ENCODE assay signal across 8 cellular contexts in the genomic region with DNA sequence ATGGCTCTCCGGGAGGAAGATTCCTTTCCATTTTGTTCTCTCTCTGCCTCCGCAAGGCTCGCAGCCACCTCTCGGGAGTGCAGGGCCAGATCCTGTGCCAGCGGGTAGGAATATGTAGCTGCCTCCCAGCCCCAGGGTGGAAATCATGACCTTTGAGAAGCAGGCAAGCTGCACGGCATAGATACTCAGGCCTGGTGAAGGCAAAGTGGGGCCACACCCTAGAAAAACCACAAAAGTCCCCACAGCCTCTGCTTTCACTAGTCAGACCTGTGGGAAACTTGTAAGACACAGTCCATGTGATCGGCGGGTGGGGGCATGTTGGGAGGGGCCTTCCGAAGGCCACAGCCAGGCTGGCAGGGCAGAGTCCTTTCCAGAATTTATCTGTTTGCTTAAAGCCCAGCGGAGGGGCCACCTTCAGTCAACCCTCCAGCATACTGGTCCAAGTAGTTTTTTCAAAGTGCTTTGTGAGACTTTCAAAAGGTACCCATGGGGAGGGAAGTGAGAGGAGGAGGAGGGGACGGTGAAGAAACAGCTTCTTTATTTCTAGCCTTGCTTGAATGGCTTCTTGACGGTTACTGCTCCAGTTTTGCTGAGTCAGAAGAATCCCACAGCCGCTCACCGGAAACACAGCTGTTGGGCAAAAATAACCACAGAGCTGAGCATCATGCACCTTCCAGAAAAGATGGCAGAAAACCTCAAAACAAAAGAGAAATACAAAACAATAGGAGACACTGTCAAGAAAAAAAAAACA. TPM values are rescaled to one million over a fixed set of nuclear protein-coding genes. Genes with fewer than 3 reads are reported as not detected.
DNase-seq lines count a peak whose midpoint lies in the region; ATAC-seq and TF ChIP-seq lines count a peak whose summit lies in the region.

A gene (plus strand): TSS at position 52 of the 751 bp plus-strand sequence. CDS start 16,562 bp downstream, outside the sequence.

- WGBS in lung, 2 donors: 13 to 33% methylated on average over 14 of the region's 14 CpGs

- no peak for TF ChIP-seq CTCF in lung (IDR thresholded peaks at IDR 0.05; ENCODE audit: control extremely low read depth, extremely low read depth)

- H3K9me3 ChIP-seq in lung (ENCODE audit: control insufficient read depth in 2 of 2, insufficient read depth in 1 of 2, low read length in 1 of 2): peaks cover 0 to 7% of the 10 kb centered on the region in 2 donors

- H3K27ac ChIP-seq in cingulate gyrus (ENCODE audit: low read depth, low read length) (peak within 1 kb of the TSS; percentile 35), lung (ENCODE audit: low read depth in 1 of 2, low read length in 1 of 2) (peak within 1 kb of the TSS in 1 of 2 donors; percentile 82)

- peak; percentile 71 for ATAC-seq in GM21526 (IDR thresholded peaks at IDR 0.05; ENCODE audit: low FRiP score, unreplicated experiment)
- ATAC-seq in lung (ENCODE audit: insufficient read depth, low FRiP score): peak; percentile 79

- H3K27me3 Mint-ChIP-seq in IgD-negative memory B cell: no peaks in the 10 kb centered on the region

- peaks cover 0 to 4% of the 10 kb centered on the region in 2 donors for H3K4me1 ChIP-seq in lung (ENCODE audit: control insufficient read depth in 2 of 2, insufficient read depth in 2 of 2, low read length in 2 of 2)

- DNase-seq in Caki2 (ENCODE audit: low read depth): peak; percentile 97
- peak; percentile 53 for DNase-seq in activated CD4-positive, alpha-beta T cell treated with anti-CD3 and anti-CD28 coated beads for 1 hour
- DNase-seq in lung (ENCODE audit: low spot score): peak; percentile 65
- peak; percentile 52 for DNase-seq in stimulated activated CD8-positive, alpha-beta memory T cell treated with anti-CD3 and anti-CD28 coated beads, Interleukin-12 subunit alpha, Interleukin-12 subunit beta, amount 100 ng/mL, for 1 hour (ENCODE audit: low read depth)
- DNase-seq in NCI-H526 treated with DMSO at 0.1 percent for 48 hours (lab: John Stamatoyannopoulos, UW): no peak

- H3K4me1 Mint-ChIP-seq in IgD-negative memory B cell: peaks cover 18 to 35% (median 34%) of the 10 kb centered on the region in 3 donors

- in situ Hi-C loops in Caki2 (cut with HindIII; ENCODE audit: low pct_unique_long_range_greater_than_20kb, low sequenced_read_pairs): no loop called here

- H3K36me3 Mint-ChIP-seq in IgD-negative memory B cell: peaks cover 4% of the 10 kb centered on the region

- no peaks in the 10 kb centered on the region for H3K27me3 ChIP-seq in lung (ENCODE audit: control insufficient read depth, insufficient read depth)

- peak within 1 kb of the TSS; percentile 83 to 92 (median 87) for H3K4me3 Mint-ChIP-seq in IgD-negative memory B cell

- no peaks in the 10 kb centered on the region for H3K36me3 ChIP-seq in lung (ENCODE audit: control insufficient read depth in 2 of 2, insufficient read depth in 2 of 2, low read length in 2 of 2)

- H3K4me3 ChIP-seq in lung: no peak within 1 kb of the TSS

- peak within 1 kb of the TSS; percentile 99 for H3K27ac Mint-ChIP-seq in IgD-negative memory B cell

- peaks cover 2 to 10% (median 6%) of the 10 kb centered on the region in 3 donors for H3K9me3 Mint-ChIP-seq in IgD-negative memory B cell

RNA-seq across cellular contexts. Expression of the gene that starts here (rescaled TPM):
- total RNA-seq in Caki2 (2014; rRNA removed; shearing (Covaris generic); ENCODE audit: low replicate concordance): 2.7 TPM in 1 of 2 replicates, not detected in the other
- 6.9 TPM for polyA plus RNA-seq in IgD-negative memory B cell
- 1 to 10 TPM in 1 of 2 donors, not detected in 1; 2.0 TPM for total RNA-seq in lung
- 1 to 10 TPM; 1.1 to 2.2 TPM for polyA plus RNA-seq in lung
